ENCODE assay signal across 8 cellular contexts in genomic region chr6:7138111-7138510, GRCh38. TPM values are rescaled to one million over a fixed set of nuclear protein-coding genes. Genes with fewer than 3 reads are reported as not detected.
DNase-seq lines count a peak whose midpoint lies in the region; ATAC-seq and TF ChIP-seq lines count a peak whose summit lies in the region.

No MANE protein-coding gene starts in this region.

- H3K79me2 ChIP-seq in Loucy (ENCODE audit: insufficient read depth, low read length), result peaks cover 98% of the 10 kb centered on the region

- H2AFZ ChIP-seq in Loucy (ENCODE audit: low read length), result no peak overlapping the region

- no peak for ATAC-seq in natural killer cell

- intact Hi-C loops in natural killer cell (cut with micrococcal nuclease), result no loop called here

- H3K9me2 ChIP-seq in Loucy (replicated peaks; ENCODE audit: low read depth, low read length), result no peaks in the 10 kb centered on the region

- H3K36me3 ChIP-seq in BLaER1 (0 out of 2 replicates have a peak, but pooled peaks cover 7% of the 10 kb centered on the region), Loucy (ENCODE audit: insufficient read depth, low read length) (peaks cover 3% of the 10 kb centered on the region; the same call in 1 of the 2 replicates), brain microvascular endothelial cell (replicated peaks) (no peaks in the 10 kb centered on the region)

- in situ Hi-C loops in brain microvascular endothelial cell (cut with HindIII; ENCODE audit: low pct_ligation_motif_present, low sequenced_read_pairs), result no loop called here

- H3K27ac ChIP-seq in BLaER1 (peak overlapping the region; percentile 67), brain microvascular endothelial cell (peak overlapping the region; percentile 41), substantia nigra (ENCODE audit: low read depth, low read length, poor library complexity, severe bottlenecking) (no peak overlapping the region)

- TF ChIP-seq CTCF in Loucy (conservative IDR thresholded peaks at IDR 0.05; ENCODE audit: low read length), result no peak
- TF ChIP-seq CTCF in brain microvascular endothelial cell (IDR thresholded peaks at IDR 0.05; ENCODE audit: low read depth, low read length, missing control alignments), result no peak
- no peak for TF ChIP-seq CTCF in natural killer cell (IDR thresholded peaks at IDR 0.05)

- H3K4me3 Mint-ChIP-seq in natural killer cell, result no peak overlapping the region

- peaks cover 37 to 41% of the 10 kb centered on the region in 2 donors for H3K4me1 Mint-ChIP-seq in natural killer cell

- H3K4me3 ChIP-seq in BLaER1 (no peak overlapping the region), Loucy (ENCODE audit: low read length, poor library complexity, severe bottlenecking) (peak overlapping the region; percentile 68), brain microvascular endothelial cell (ENCODE audit: low read depth, low read length) (no peak overlapping the region)

- H3K27me3 ChIP-seq in BLaER1 (no peaks in the 10 kb centered on the region), Loucy (ENCODE audit: insufficient read depth, low read length, poor library complexity, severe bottlenecking) (no peaks in the 10 kb centered on the region), brain microvascular endothelial cell (replicated peaks) (no peaks in the 10 kb centered on the region)

- DNase-seq in brain microvascular endothelial cell, result no peak
- DNase-seq in natural killer cell, result no peak
- DNase-seq in substantia nigra (lab: John Stamatoyannopoulos, UW), result no peak
- DNase-seq in NCI-H774 (lab: John Stamatoyannopoulos, UW), result no peak
- no peak for DNase-seq in GDM1 (lab: John Stamatoyannopoulos, UW)
- no peak for DNase-seq in CD1c-positive myeloid dendritic cell (ENCODE audit: extremely low spot score)

- H3K9ac ChIP-seq in BLaER1 (peak overlapping the region; percentile 61), Loucy (ENCODE audit: low read depth, low read length, poor library complexity, severe bottlenecking) (peak overlapping the region; percentile 64)

- H3K27ac Mint-ChIP-seq in natural killer cell, result peak overlapping the region; percentile 70 to 82

- H3K9me3 Mint-ChIP-seq in natural killer cell, result no peaks in the 10 kb centered on the region

- no peaks in the 10 kb centered on the region for H3K27me3 Mint-ChIP-seq in natural killer cell (ENCODE audit: low read depth in 2 of 2)

- H3K36me3 Mint-ChIP-seq in natural killer cell, result no peaks in the 10 kb centered on the region

- H3K4me2 ChIP-seq in BLaER1, result peak overlapping the region; percentile 91
- H3K4me2 ChIP-seq in Loucy (ENCODE audit: low read depth, low read length, poor library complexity, severe bottlenecking), result peak overlapping the region; percentile 84

- H3F3A ChIP-seq in Loucy (ENCODE audit: low read depth), result no peaks in the 10 kb centered on the region

- H3K4me1 ChIP-seq in BLaER1 (peaks cover 70% of the 10 kb centered on the region), Loucy (ENCODE audit: insufficient read depth, low read length, poor library complexity, severe bottlenecking) (peaks cover 46% of the 10 kb centered on the region)

- H4K20me1 ChIP-seq in BLaER1 (peaks cover 95% of the 10 kb centered on the region), Loucy (ENCODE audit: insufficient read depth, low read length, poor library complexity, severe bottlenecking) (peaks cover 49% of the 10 kb centered on the region)

- H3K9me3 ChIP-seq in BLaER1, result no peaks in the 10 kb centered on the region
- H3K9me3 ChIP-seq in Loucy (ENCODE audit: insufficient read depth, low read depth, low read length), result no peaks in the 10 kb centered on the region

RNA-seq across cellular contexts. Expression of gene RREB1, which starts 30.4 kb away (rescaled TPM):
- 10 to 100 TPM; 42.2 to 51.8 (median 44.0) TPM for total RNA-seq in natural killer cell
